1 cellular context compared by ENCODE assay signal in the genomic region with DNA sequence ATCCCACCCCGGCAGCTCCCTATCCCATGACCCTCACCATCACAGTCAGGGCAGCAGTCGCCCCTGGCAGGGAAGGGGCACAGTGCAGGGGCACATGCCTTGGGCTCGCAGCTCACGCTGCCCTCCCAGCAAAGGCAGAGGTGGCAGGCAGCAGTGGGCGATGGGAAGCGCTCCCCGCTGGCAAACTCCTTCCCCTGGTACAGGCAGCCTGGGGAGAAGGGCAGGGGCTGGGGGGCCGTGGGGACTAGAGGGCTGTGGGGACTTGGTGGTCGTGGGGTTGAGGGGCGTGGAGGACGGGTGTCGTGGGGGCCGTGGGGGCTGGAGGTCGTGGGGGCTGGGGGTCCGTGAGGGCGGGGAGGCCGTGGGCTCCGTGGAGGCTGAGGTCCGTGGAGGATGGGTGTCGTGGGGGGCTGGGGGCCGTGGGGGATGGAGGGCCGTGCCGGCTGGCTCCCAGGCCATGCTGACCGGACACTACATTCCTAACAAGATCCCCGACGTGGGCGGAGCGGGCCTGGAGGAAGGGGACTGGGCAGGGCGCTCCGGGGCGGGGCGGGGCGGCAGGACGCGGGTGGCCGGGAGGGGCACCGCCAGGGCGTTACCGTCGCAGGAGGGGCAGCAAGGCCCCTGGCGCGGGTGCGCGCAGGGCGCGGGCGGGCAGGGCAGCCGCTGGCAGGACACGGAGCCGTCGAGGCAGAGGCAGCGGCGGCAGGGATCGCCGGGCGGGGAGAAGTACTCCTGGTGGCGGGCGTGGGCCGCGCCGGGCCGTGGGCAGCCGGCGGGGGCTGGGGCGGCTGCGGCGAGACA.
TF ChIP-seq lines count a peak whose summit lies in the region.

No MANE protein-coding gene starts in this region.

TF ChIP-seq in endothelial cell of umbilical vein, 7 proteins besides CTCF, POLR2A, EP300 and RAD21:
- TF ChIP-seq JUN (IDR thresholded peaks at IDR 0.05; ENCODE audit: borderline replicate concordance, insufficient read depth, insufficient read length, low read depth) (no peak), GATA2 (IDR thresholded peaks at IDR 0.05; ENCODE audit: insufficient read depth, insufficient read length, low read depth, low read length) (no peak), MYC (IDR thresholded peaks at IDR 0.05; ENCODE audit: low read depth, low read length) (no peak), POLR2AphosphoS5 (IDR thresholded peaks at IDR 0.05; ENCODE audit: insufficient read depth, low read depth, low read length) (no peak), EZH2 (IDR thresholded peaks at IDR 0.05; ENCODE audit: borderline replicate concordance, low read depth, low read length, severe bottlenecking) (no peak), FOS (IDR thresholded peaks at IDR 0.05; ENCODE audit: borderline replicate concordance, insufficient read depth, low read length) (no peak), MAX (IDR thresholded peaks at IDR 0.05; ENCODE audit: insufficient read depth, insufficient read length) (no peak)
TF ChIP-seq in endothelial cell of umbilical vein: peak in this region for 0.
